1 cellular context compared by ENCODE assay signal in the genomic region with DNA sequence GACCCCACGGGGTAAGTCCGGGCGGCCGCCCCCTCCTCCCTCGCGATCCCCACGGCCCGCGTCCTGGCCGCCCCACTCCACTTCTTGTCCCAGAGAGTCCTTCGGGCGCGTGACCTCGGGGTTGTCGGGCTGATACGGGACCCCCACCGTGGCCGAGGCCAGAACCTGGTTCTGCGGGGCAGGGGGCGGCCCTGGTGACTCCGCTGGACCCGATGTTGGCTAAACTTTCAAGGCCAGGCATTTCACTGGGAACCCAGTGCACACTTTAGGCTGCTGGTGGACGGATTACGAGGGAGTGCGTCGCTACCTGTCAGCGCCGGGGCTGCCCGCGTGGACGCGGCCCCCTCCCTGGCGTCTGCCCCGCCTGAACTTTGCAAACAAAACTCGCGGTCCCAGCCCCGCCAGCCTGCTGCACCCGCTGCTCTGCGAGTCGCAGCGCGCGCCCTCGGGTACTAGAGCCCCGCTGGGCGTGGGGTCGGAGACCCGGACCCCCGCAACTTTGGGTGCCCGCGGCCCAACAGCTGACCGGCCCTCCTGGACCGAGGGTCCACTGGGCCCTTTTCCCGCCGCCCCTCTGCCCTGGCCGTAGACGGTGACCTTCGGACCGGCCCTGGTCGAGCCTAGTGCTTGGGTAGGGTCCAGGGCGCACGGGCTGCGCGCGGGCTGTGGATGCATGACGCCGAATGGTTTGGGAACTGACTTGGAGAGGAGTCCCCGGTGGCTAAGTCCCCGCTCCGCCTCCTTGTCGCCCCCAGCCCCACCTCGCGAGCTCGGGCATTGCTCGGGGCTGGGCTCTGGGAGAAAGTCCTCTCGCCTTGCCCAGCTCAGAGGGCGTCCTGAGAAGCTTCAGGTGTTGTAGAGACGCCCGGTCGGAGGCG.
A peak's percentile ranks its signal among the peaks of the same experiment; 100 is the strongest.
TF ChIP-seq lines count a peak whose summit lies in the region.

No MANE protein-coding gene starts in this region.

TF ChIP-seq in HepG2, 621 proteins besides CTCF, POLR2A, EP300 and RAD21 (continued from another document and continues in another):
- TF ChIP-seq, protein P1, sequence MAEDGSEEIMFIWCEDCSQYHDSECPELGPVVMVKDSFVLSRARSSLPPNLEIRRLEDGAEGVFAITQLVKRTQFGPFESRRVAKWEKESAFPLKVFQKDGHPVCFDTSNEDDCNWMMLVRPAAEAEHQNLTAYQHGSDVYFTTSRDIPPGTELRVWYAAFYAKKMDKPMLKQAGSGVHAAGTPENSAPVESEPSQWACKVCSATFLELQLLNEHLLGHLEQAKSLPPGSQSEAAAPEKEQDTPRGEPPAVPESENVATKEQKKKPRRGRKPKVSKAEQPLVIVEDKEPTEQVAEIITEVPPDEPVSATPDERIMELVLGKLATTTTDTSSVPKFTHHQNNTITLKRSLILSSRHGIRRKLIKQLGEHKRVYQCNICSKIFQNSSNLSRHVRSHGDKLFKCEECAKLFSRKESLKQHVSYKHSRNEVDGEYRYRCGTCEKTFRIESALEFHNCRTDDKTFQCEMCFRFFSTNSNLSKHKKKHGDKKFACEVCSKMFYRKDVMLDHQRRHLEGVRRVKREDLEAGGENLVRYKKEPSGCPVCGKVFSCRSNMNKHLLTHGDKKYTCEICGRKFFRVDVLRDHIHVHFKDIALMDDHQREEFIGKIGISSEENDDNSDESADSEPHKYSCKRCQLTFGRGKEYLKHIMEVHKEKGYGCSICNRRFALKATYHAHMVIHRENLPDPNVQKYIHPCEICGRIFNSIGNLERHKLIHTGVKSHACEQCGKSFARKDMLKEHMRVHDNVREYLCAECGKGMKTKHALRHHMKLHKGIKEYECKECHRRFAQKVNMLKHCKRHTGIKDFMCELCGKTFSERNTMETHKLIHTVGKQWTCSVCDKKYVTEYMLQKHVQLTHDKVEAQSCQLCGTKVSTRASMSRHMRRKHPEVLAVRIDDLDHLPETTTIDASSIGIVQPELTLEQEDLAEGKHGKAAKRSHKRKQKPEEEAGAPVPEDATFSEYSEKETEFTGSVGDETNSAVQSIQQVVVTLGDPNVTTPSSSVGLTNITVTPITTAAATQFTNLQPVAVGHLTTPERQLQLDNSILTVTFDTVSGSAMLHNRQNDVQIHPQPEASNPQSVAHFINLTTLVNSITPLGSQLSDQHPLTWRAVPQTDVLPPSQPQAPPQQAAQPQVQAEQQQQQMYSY (CRISPR knock-in tag; IDR thresholded peaks at IDR 0.05): 0 out of 2 replicates have a peak, but pooled peaks have one; percentile 47
- no peak for TF ChIP-seq ZNF569 (CRISPR knock-in tag; IDR thresholded peaks at IDR 0.05; ENCODE audit: borderline replicate concordance)
- TF ChIP-seq ZNF777 (CRISPR knock-in tag; IDR thresholded peaks at IDR 0.05): peak; percentile 77
- no peak for TF ChIP-seq ADNP (CRISPR knock-in tag; IDR thresholded peaks at IDR 0.05)
- TF ChIP-seq ZNF800 (CRISPR knock-in tag; IDR thresholded peaks at IDR 0.05): peak; percentile 100
- TF ChIP-seq NR2F1 (CRISPR knock-in tag; IDR thresholded peaks at IDR 0.05): no peak; a peak in 1 of 4 replicates
- peak; percentile 18 for TF ChIP-seq IKZF4 (CRISPR knock-in tag; IDR thresholded peaks at IDR 0.05; ENCODE audit: borderline replicate concordance, low read depth, not compliant biosample characterization)
- no peak for TF ChIP-seq FUBP1 (CRISPR knock-in tag; IDR thresholded peaks at IDR 0.05; ENCODE audit: borderline replicate concordance)
- TF ChIP-seq NFIC (IDR thresholded peaks at IDR 0.05; ENCODE audit: low read length): no peak
- TF ChIP-seq ZNF670 (CRISPR knock-in tag; IDR thresholded peaks at IDR 0.05; ENCODE audit: borderline replicate concordance): no peak
- TF ChIP-seq PHF21A (CRISPR knock-in tag; IDR thresholded peaks at IDR 0.05): peak; percentile 60
- TF ChIP-seq PHF20 (CRISPR knock-in tag; IDR thresholded peaks at IDR 0.05): peak; percentile 18; the same call in 1 of the 2 replicates
- TF ChIP-seq PCBP2 (optimal IDR thresholded peaks at IDR 0.05; ENCODE audit: low read depth, low read length, poor library complexity, severe bottlenecking): no peak
- no peak for TF ChIP-seq JUN (CRISPR knock-in tag; IDR thresholded peaks at IDR 0.05)
- peak; percentile 79 for TF ChIP-seq ZNF430 (CRISPR knock-in tag; IDR thresholded peaks at IDR 0.05)
- TF ChIP-seq DNMT3B (CRISPR knock-in tag; conservative IDR thresholded peaks at IDR 0.05): no peak
- no peak for TF ChIP-seq SIN3A (IDR thresholded peaks at IDR 0.05; ENCODE audit: borderline replicate concordance, low read depth, low read length)
- TF ChIP-seq ZBTB42 (CRISPR knock-in tag; IDR thresholded peaks at IDR 0.05): no peak
- no peak for TF ChIP-seq GTF2F1 (IDR thresholded peaks at IDR 0.05; ENCODE audit: low read length)
- 0 out of 2 replicates have a peak, but pooled peaks have one; percentile 21 for TF ChIP-seq ZNF335 (CRISPR knock-in tag; IDR thresholded peaks at IDR 0.05)
- TF ChIP-seq GRHL1 (CRISPR knock-in tag; conservative IDR thresholded peaks at IDR 0.05): no peak
- TF ChIP-seq PLRG1 (conservative IDR thresholded peaks at IDR 0.05): no peak
- no peak for TF ChIP-seq CBFB (CRISPR knock-in tag; IDR thresholded peaks at IDR 0.05)
- no peak for TF ChIP-seq ZNF224 (CRISPR knock-in tag; IDR thresholded peaks at IDR 0.05)
- TF ChIP-seq DDIT3 (CRISPR knock-in tag; IDR thresholded peaks at IDR 0.05): no peak
- TF ChIP-seq UBTF (CRISPR knock-in tag; IDR thresholded peaks at IDR 0.05): peak; percentile 94
- TF ChIP-seq ZNF776 (CRISPR knock-in tag; IDR thresholded peaks at IDR 0.05): peak; percentile 86; the same call in 1 of the 2 replicates
- TF ChIP-seq ZBTB34 (CRISPR knock-in tag; IDR thresholded peaks at IDR 0.05): peak; percentile 79; the same call in 1 of the 2 replicates
- peak; percentile 81; the same call in 1 of the 2 replicates for TF ChIP-seq ZSCAN5A (CRISPR knock-in tag; IDR thresholded peaks at IDR 0.05; ENCODE audit: borderline replicate concordance)
- peak; percentile 71; the same call in 1 of the 2 replicates for TF ChIP-seq ZMYM2 (CRISPR knock-in tag; IDR thresholded peaks at IDR 0.05)
